Comparison of ENCODE assay signal across 20 cellular contexts in the genomic region with DNA sequence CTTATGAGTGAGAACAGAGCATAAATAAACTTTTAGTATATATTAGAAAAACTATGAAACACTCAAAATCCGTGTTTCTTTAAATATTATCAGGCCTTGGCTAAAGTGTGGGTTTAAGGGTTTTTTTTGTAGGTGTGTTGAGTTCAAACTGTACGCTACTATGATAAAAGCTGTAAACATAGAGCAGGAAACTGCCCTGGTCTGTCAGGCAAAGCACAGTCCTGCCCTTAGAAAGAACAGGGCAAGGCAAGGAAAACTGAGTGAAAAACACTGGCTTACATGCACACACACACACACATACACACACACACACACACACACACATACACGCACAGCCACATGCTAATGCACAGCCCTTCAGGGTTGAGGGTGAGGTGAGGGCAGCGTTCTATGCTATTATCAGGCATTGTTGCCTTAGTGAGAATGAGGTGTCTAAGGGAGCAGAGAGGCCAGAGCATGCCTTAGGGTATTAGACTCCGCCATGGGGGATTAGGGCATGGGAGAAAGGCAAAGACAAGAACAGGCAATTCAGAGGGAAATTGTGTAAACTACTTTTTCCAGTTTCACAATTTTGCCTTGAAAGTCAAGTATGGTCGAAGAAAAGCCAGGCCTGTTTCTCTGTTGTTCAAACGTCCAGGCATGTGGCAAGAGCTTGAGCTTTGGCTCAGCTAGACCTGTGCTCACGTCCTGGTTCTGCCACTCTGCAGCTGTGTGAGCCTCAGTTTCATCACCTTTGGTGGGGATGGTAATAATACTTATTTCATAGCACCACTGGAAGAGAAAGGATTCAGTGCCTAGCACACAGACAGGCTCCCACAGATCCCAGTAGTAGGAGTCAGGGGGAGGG. TPM values are rescaled to one million over a fixed set of nuclear protein-coding genes. Genes with fewer than 3 reads are reported as not detected.
DNase-seq lines count a peak whose midpoint lies in the region; ATAC-seq, FAIRE-seq and TF ChIP-seq lines count a peak whose summit lies in the region.
"Had no signal": no experiment of that assay in that cellular context is flagged by ENCODE, and none has a peak within 500 bp of the region (broad histone marks: within the 10 kb centered on the region; RNA-seq: fewer than 3 reads in every experiment).

No MANE protein-coding gene starts in this region.

- H3K4me3 ChIP-seq in HepG2 (replicated peaks in 1 of 3; ENCODE audit: insufficient read depth in 1 of 3, low read depth in 2 of 3, low read length in 3 of 3) = no peak overlapping the region
- H3K4me3 ChIP-seq: cardiac muscle cell, dorsolateral prefrontal cortex, stomach, transverse colon had no signal

- H3K9ac ChIP-seq in HepG2 (ENCODE audit: insufficient read depth, low read depth, low read length) = no peak overlapping the region

- CTCF ChIA-PET in HepG2 (lab: Yijun Ruan, JAX; ENCODE audit: low intra/inter-chr PET ratio, low total read pairs) = no interaction called here

- H2AFZ ChIP-seq in HepG2 (ENCODE audit: low read length) = no peak overlapping the region

- TF ChIP-seq CTCF in HepG2 (CRISPR knock-in tag; IDR thresholded peaks at IDR 0.05) (no peak), type B pancreatic cell (conservative IDR thresholded peaks at IDR 0.05) (no peak), HFFc6 (IDR thresholded peaks at IDR 0.05) (no peak)

- ATAC-seq in HepG2 = peak; percentile 52
- ATAC-seq in HG03460 (IDR thresholded peaks at IDR 0.05; ENCODE audit: unreplicated experiment) = no peak

- H3K27me3 Mint-ChIP-seq in type B pancreatic cell = no peaks in the 10 kb centered on the region
- no peaks in the 10 kb centered on the region; the same call in none of the 2 replicates for H3K27me3 Mint-ChIP-seq in HFFc6 (ENCODE audit: insufficient read depth)

- H3K36me3 Mint-ChIP-seq in type B pancreatic cell (no peaks in the 10 kb centered on the region), HFFc6 (ENCODE audit: low read depth) (no peaks in the 10 kb centered on the region)

- H4K20me1 ChIP-seq in HepG2 (ENCODE audit: insufficient read depth, low read length) = no peaks in the 10 kb centered on the region

- H3K27ac ChIP-seq in epithelial cell of prostate (no peak overlapping the region), HepG2 (ENCODE audit: extremely low read length, insufficient read depth, low read length) (peak overlapping the region; percentile 46)
- H3K27ac ChIP-seq: 22Rv1, cardiac muscle cell, dorsolateral prefrontal cortex, stomach, transverse colon had no signal

- in situ Hi-C loops in HepG2 (cut with HindIII; ENCODE audit: extremely low pct_ligation_motif_present, low pct_unique_long_range_greater_than_20kb) = no loop called here

- H3K4me1 Mint-ChIP-seq in type B pancreatic cell (ENCODE audit: unreplicated experiment) (peaks cover 19% of the 10 kb centered on the region), HFFc6 (ENCODE audit: low read depth) (peaks cover 17% of the 10 kb centered on the region)

- 36% methylated on average over 8 of the region's 8 CpGs for WGBS in HepG2 (ENCODE audit: low lambda C conversion rate)

- POLR2A ChIA-PET in HepG2 (lab: Yijun Ruan, JAX) = no interaction called here

- no peaks in the 10 kb centered on the region for H3K27me3 ChIP-seq in HepG2 (ENCODE audit: control insufficient read depth in 1 of 2, insufficient read depth in 2 of 2, low read length in 2 of 2)
- H3K27me3 ChIP-seq: cardiac muscle cell, dorsolateral prefrontal cortex, stomach, transverse colon had no signal

- intact Hi-C loops in HepG2 (cut with micrococcal nuclease; ENCODE audit: unreplicated experiment) = no loop called here

- TF ChIP-seq EP300 in HepG2 (IDR thresholded peaks at IDR 0.05; ENCODE audit: low read depth in 2 of 2, low read length in 2 of 2) = no peak; a peak in 1 of 4 replicates
- TF ChIP-seq EP300 in HepG2 (CRISPR knock-in tag; IDR thresholded peaks at IDR 0.05; ENCODE audit: borderline replicate concordance) = no peak

- H3K79me2 ChIP-seq in HepG2 (ENCODE audit: insufficient read depth, low read length) = no peaks in the 10 kb centered on the region

- no peak for FAIRE-seq in HepG2 (lab: Jason Lieb, UNC)
- FAIRE-seq: GM12892, kidney had no signal

- no peak for TF ChIP-seq POLR2A in HepG2 (IDR thresholded peaks at IDR 0.05; ENCODE audit: insufficient read depth in 1 of 2, low read depth in 2 of 2, low read length in 2 of 2)

- DNase-seq in NCI-H82 (lab: John Stamatoyannopoulos, UW) = peak; percentile 42
- no peak for DNase-seq in NCI-H82 treated with DMSO at 0.1 percent for 48 hours (lab: John Stamatoyannopoulos, UW; ENCODE audit: unreplicated experiment)
- peak; percentile 8 for DNase-seq in epithelial cell of prostate (ENCODE audit: low read depth, low spot score)
- DNase-seq in HepG2 (ENCODE audit: low spot score) = no peak
- DNase-seq in type B pancreatic cell (ENCODE audit: extremely low spot score, unreplicated experiment) = no peak
- no peak for DNase-seq in HFFc6
- DNase-seq in NCI-H1092 (lab: John Stamatoyannopoulos, UW) = no peak
- DNase-seq: activated CD4-positive, alpha-beta T cell treated with anti-CD3 and anti-CD28 coated beads for 4 hours; activated effector memory CD4-positive, alpha-beta T cell treated with anti-CD3 and anti-CD28 coated beads, Interleukin-2, amount 50 U/mL, for 16 hours; dorsolateral prefrontal cortex; foreskin melanocyte; kidney; NCI-H524 treated with DMSO at 0.1 percent for 48 hours; stimulated activated CD4-positive, alpha-beta T cell treated with anti-CD3 and anti-CD28 coated beads, Interleukin-12 subunit alpha, Interleukin-12 subunit beta, amount 100 ng/mL, for 4 hours; stomach; transverse colon had no signal

- no peak for TF ChIP-seq RAD21 in HepG2 (CRISPR knock-in tag; IDR thresholded peaks at IDR 0.05)

- H3K4me1 ChIP-seq in HepG2 (ENCODE audit: insufficient read depth, low read length) = peaks cover 32% of the 10 kb centered on the region
- H3K4me1 ChIP-seq: transverse colon had no signal

- BruUV-seq in HepG2 (replicated peaks; lab: Mats Ljungman, UMichigan) = no TSS peak

- H3K36me3 ChIP-seq in HepG2 (replicated peaks in 1 of 2; ENCODE audit: control insufficient read depth in 1 of 2, insufficient read depth in 2 of 2, low read length in 2 of 2) = no peaks in the 10 kb centered on the region
- H3K36me3 ChIP-seq: cardiac muscle cell, stomach, transverse colon had no signal

- H3K9me3 ChIP-seq in HepG2 (ENCODE audit: low read length) = no peaks in the 10 kb centered on the region
- H3K9me3 ChIP-seq: stomach, transverse colon had no signal

- peak overlapping the region; percentile 15; the same call in 1 of the 2 replicates for H3K4me2 ChIP-seq in HepG2 (ENCODE audit: low read depth, low read length)

- H3K9me3 Mint-ChIP-seq in type B pancreatic cell (peaks cover 5% of the 10 kb centered on the region), HFFc6 (no peaks in the 10 kb centered on the region)

- no peak overlapping the region for H3K4me3 Mint-ChIP-seq in type B pancreatic cell
- no peak overlapping the region for H3K4me3 Mint-ChIP-seq in HFFc6

- H3K27ac Mint-ChIP-seq in type B pancreatic cell (peak overlapping the region; percentile 46), HFFc6 (no peak overlapping the region)

RNA-seq across cellular contexts. Expression of gene TPM1, which starts 36.3 kb away (rescaled TPM):
- total RNA-seq in HepG2 (2016; rRNA removed; fragmentation: Illumina TruSeq; extraction: Trizol) (98.9 and 113 TPM in 2 replicates), type B pancreatic cell (ENCODE audit: low replicate concordance) (343 and 447 TPM in 2 replicates)
- total RNA-seq in HepG2 (2016; cell fraction: cytosol; rRNA removed; fragmentation: Illumina TruSeq; extraction: Trizol; ENCODE audit: low read depth) = 49.9 and 54.7 TPM in 2 replicates
- 98.4 and 114 TPM in 2 replicates for total RNA-seq in HepG2 (2016; cell fraction: insoluble cytoplasmic fraction; rRNA removed; fragmentation: Illumina TruSeq; extraction: Trizol)
- 81.1 and 86.7 TPM in 2 replicates for total RNA-seq in HepG2 (2016; cell fraction: membrane; rRNA removed; fragmentation: Illumina TruSeq; extraction: Trizol)
- total RNA-seq in HepG2 (2016; cell fraction: nucleus; rRNA removed; fragmentation: Illumina TruSeq; extraction: Trizol) = 75.6 and 78.8 TPM in 2 replicates
- polyA plus RNA-seq in HepG2 (2011; rRNA removed) = 92.4 and 109 TPM in 2 replicates
- 45.6 and 56.5 TPM in 2 replicates for polyA plus RNA-seq in HepG2 (2011; cell fraction: cytosol; rRNA removed)
- polyA plus RNA-seq in HepG2 (2011; cell fraction: nucleus; rRNA removed) = 245 and 247 TPM in 2 replicates
- polyA plus RNA-seq in HepG2 (2012) = 72.3 and 73.8 TPM in 2 replicates
- 39.7 and 50.0 TPM in 2 replicates for polyA plus RNA-seq in HepG2 (2016; cell fraction: cytosol; fragmentation: Illumina TruSeq; extraction: Trizol; ENCODE audit: low read depth)
- polyA plus RNA-seq in HepG2 (2016; cell fraction: insoluble cytoplasmic fraction; fragmentation: Illumina TruSeq; extraction: Trizol; ENCODE audit: low read depth) = 112 and 120 TPM in 2 replicates
- polyA plus RNA-seq in HepG2 (2016; cell fraction: membrane; fragmentation: Illumina TruSeq; extraction: Trizol; ENCODE audit: low read depth) = 59.4 and 60.5 TPM in 2 replicates
- 97.1 and 98.9 TPM in 2 replicates for polyA plus RNA-seq in HepG2 (2016; cell fraction: nucleus; fragmentation: Illumina TruSeq; extraction: Trizol; ENCODE audit: insufficient read depth, low read depth)
- 56.1 and 110 TPM in 2 replicates for polyA minus RNA-seq in HepG2 (2011; rRNA and poly(A)+ RNA removed; ENCODE audit: low replicate concordance)
- 22.5 and 29.1 TPM in 2 replicates for polyA minus RNA-seq in HepG2 (2011; cell fraction: cytosol; rRNA and poly(A)+ RNA removed)
- 274 and 286 TPM in 2 replicates for polyA minus RNA-seq in HepG2 (2011; cell fraction: nucleus; rRNA and poly(A)+ RNA removed)
- 1,000 to 10,000 TPM; 1,264 to 1,620 (median 1,342) TPM for total RNA-seq in HFFc6 (2021; fragmentation: NEBNext Ultra II Directional; extraction: Animal tissue kit (Norgen Biotek cat#: 25700))

Comparison
In these comparisons a context has a peak if more than half of its experiments do, and no peak if none do; other contexts are left out.
1. DNase-seq: peak in NCI-H82 (single experiment) and epithelial cell of prostate (single experiment); none in NCI-H82 treated with DMSO at 0.1 percent for 48 hours (single experiment), HepG2 (single experiment), type B pancreatic cell (single experiment), HFFc6 (single experiment) and NCI-H1092 (single experiment).